ENCODE assay signal across 37 cellular contexts in the genomic region with DNA sequence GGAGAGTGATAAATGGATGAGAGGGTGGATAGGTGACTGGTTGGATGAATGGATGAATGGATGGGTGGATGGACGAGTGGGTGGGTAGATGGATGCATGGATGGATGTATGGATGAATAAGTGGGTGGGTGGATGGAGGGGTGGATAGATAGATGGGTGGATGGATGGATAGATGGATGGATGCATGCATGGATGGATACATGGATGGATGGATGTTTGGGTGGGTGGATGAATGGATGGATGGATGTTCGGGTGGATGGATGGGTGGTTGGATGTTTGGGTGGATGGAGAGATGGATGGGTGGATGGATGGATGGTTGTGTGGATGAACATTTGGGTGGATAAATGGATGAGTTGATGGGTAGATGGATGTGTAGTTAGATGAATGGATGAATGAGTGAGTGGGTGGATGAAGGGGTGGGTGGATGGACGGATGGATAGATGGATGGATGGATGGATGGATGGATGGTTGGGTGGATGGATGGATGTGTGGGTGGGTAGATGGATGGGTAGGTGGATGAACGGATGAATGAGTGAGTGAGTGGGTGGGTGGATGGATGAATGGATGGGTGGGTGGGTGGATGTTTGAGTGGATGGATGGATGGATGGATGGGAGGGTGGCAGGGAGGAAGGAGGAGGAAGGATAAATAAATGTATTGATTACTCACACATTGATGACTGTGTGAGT. TPM values are rescaled to one million over a fixed set of nuclear protein-coding genes. Genes with fewer than 3 reads are reported as not detected.
"Had no signal": no experiment of that assay in that cellular context is flagged by ENCODE, and none has a peak within 500 bp of the region (broad histone marks: within the 10 kb centered on the region; RNA-seq: fewer than 3 reads in every experiment).

No MANE protein-coding gene starts in this region.

- H3K4me1 ChIP-seq: adrenal gland, ascending aorta, body of pancreas, breast epithelium had no signal

- H3K4me3 ChIP-seq: adrenal gland, ascending aorta, body of pancreas, breast epithelium, cardiac muscle cell had no signal

- FAIRE-seq: astrocyte, bronchial epithelial cell had no signal

- H3K27me3 ChIP-seq: ascending aorta, body of pancreas, brain microvascular endothelial cell had no signal

- DNase-seq: activated effector memory CD4-positive, alpha-beta T cell treated with anti-CD3 and anti-CD28 coated beads, Interleukin-2, amount 50 U/mL, for 16 hours; activated effector memory CD4-positive, alpha-beta T cell treated with Interleukin-2 at 50 U/mL for 16 hours; activated gamma-delta T cell; activated gamma-delta T cell treated with Interleukin-2 at 50 U/mL for 16 hours; activated naive CD4-positive, alpha-beta T cell; activated naive CD4-positive, alpha-beta T cell treated with anti-CD3 and anti-CD28 coated beads for 36 hours; activated naive CD4-positive, alpha-beta T cell treated with anti-CD3 and anti-CD28 coated beads, Interleukin-2, amount 10 ng/mL, durations not matched to agents 7 days and 5 days; activated naive CD4-positive, alpha-beta T cell treated with anti-CD3 and anti-CD28 coated beads, Interleukin-2, amount 50 U/mL, for 16 hours; activated naive CD4-positive, alpha-beta T cell treated with Interleukin-2 at 50 U/mL for 16 hours; activated naive CD8-positive, alpha-beta T cell treated with anti-CD3 and anti-CD28 coated beads for 36 hours; activated naive CD8-positive, alpha-beta T cell treated with anti-CD3 and anti-CD28 coated beads, Interleukin-2, amount 10 ng/mL, durations not matched to agents 7 days and 5 days; activated naive CD8-positive, alpha-beta T cell treated with anti-CD3 and anti-CD28 coated beads, Interleukin-2, amount 50 U/mL, for 24 hours; activated T-cell treated with anti-CD3 and anti-CD28 coated beads for 4 hours; activated T-cell treated with anti-CD3 and anti-CD28 coated beads, Interleukin-2, amount 50 U/mL, for 1 hour; activated T-cell treated with anti-CD3 and anti-CD28 coated beads, Interleukin-2, amount 50 U/mL, for 24 hours; activated T-cell treated with anti-CD3 and anti-CD28 coated beads, Interleukin-2, amount 50 U/mL, for 4 hours; activated T-cell treated with anti-CD3 and anti-CD28 coated beads, Interleukin-2, amount 50 U/mL, for 48 hours; activated T-cell treated with anti-CD3 and anti-CD28 coated beads, Interleukin-2, amount 50 U/mL, for 72 hours; adrenal gland; amniotic stem cell; amygdala; anterior cingulate cortex; aorta; body of pancreas; brain microvascular endothelial cell; caudate nucleus; central memory CD4-positive, alpha-beta T cell; cerebellar nuclear complex had no signal

- ATAC-seq: activated naive CD4-positive, alpha-beta T cell treated with anti-CD3 and anti-CD28 coated beads, Interleukin-2, amount 50 U/mL, for 72 hours; activated naive CD8-positive, alpha-beta T cell treated with anti-CD3 and anti-CD28 coated beads, Interleukin-2, amount 50 U/mL, for 24 hours; activated T-cell treated with anti-CD3 and anti-CD28 coated beads, Interleukin-2, amount 50 U/mL, for 4 hours; activated T-cell treated with anti-CD3 and anti-CD28 coated beads, Interleukin-2, amount 50 U/mL, for 72 hours; activated T-helper 17 cell treated with anti-CD3 and anti-CD28 coated beads, Interleukin-2, amount 50 U/mL, for 72 hours; body of pancreas had no signal

- H3K9me3 ChIP-seq: adrenal gland, ascending aorta, body of pancreas had no signal

- H3K27ac ChIP-seq: adrenal gland, ascending aorta, body of pancreas, brain microvascular endothelial cell, breast epithelium, cardiac muscle cell had no signal

- H3K36me3 ChIP-seq: adrenal gland, ascending aorta, brain microvascular endothelial cell, breast epithelium, cardiac muscle cell had no signal

RNA-seq across cellular contexts. Expression of gene TMEM179, which starts 9.7 kb away (rescaled TPM):
- total RNA-seq: activated naive CD8-positive, alpha-beta T cell treated with anti-CD3 and anti-CD28 coated beads for 36 hours; activated naive CD8-positive, alpha-beta T cell treated with anti-CD3 and anti-CD28 coated beads, Interleukin-2, amount 10 ng/mL, durations not matched to agents 7 days and 5 days; activated T-cell treated with anti-CD3 and anti-CD28 coated beads, Interleukin-2, amount 50 U/mL, for 4 hours; aorta; ascending aorta; breast epithelium; bronchial epithelial cell had no signal
- polyA plus RNA-seq: aorta had no signal

RNA-seq across cellular contexts. Expression of gene C14orf180, which starts 34.7 kb away (rescaled TPM):
- total RNA-seq: activated naive CD4-positive, alpha-beta T cell treated with anti-CD3 and anti-CD28 coated beads for 36 hours; activated naive CD4-positive, alpha-beta T cell treated with anti-CD3 and anti-CD28 coated beads, Interleukin-2, amount 50 U/mL, for 72 hours; activated naive CD8-positive, alpha-beta T cell treated with anti-CD3 and anti-CD28 coated beads for 36 hours; activated naive CD8-positive, alpha-beta T cell treated with anti-CD3 and anti-CD28 coated beads, Interleukin-2, amount 10 ng/mL, durations not matched to agents 7 days and 5 days; activated T-cell treated with anti-CD3 and anti-CD28 coated beads, Interleukin-2, amount 50 U/mL, for 4 hours; activated T-cell treated with anti-CD3 and anti-CD28 coated beads, Interleukin-2, amount 50 U/mL, for 72 hours; activated T-helper 1 cell treated with anti-CD3 and anti-CD28 coated beads, Interleukin-12 subunit alpha, Interleukin-12 subunit beta, Interleukin-2, Interleukin-4 antibody, amounts not matched to agents 30 ng/mL and 10 ng/mL and 1 ng/mL, durations not matched to agents 14 hours and 24 hours and 36 hours; activated T-helper 17 cell treated with anti-CD3 and anti-CD28 coated beads, Interleukin-2, amount 50 U/mL, for 72 hours; activated T-helper 2 cell treated with anti-CD3 and anti-CD28 coated beads, Interferon-gamma antibody, Interleukin-2, Interleukin-4, amounts not matched to agents 10 μg/mL and 5 μg/mL and 100 μg/mL, durations not matched to agents 14 hours and 24 hours and 36 hours; astrocyte; bronchial epithelial cell had no signal
